In genomic region chr16:14110728-14111251, GRCh38 we compare ENCODE assay signal across 1 cellular context.
TF ChIP-seq lines count a peak whose summit lies in the region.

No MANE protein-coding gene starts in this region.

TF ChIP-seq in H1, 55 proteins besides CTCF, POLR2A, EP300 and RAD21:
- no peak for TF ChIP-seq ASH2L (IDR thresholded peaks at IDR 0.05; ENCODE audit: low read length)
- TF ChIP-seq RNF2 (IDR thresholded peaks at IDR 0.05; ENCODE audit: borderline replicate concordance, low read depth, low read length, missing control alignments, poor library complexity, severe bottlenecking), result no peak
- TF ChIP-seq E2F6 (IDR thresholded peaks at IDR 0.05), result no peak
- TF ChIP-seq USF2 (IDR thresholded peaks at IDR 0.05; ENCODE audit: low read length), result no peak
